ENCODE assay signal across 11 cellular contexts in the genomic region with DNA sequence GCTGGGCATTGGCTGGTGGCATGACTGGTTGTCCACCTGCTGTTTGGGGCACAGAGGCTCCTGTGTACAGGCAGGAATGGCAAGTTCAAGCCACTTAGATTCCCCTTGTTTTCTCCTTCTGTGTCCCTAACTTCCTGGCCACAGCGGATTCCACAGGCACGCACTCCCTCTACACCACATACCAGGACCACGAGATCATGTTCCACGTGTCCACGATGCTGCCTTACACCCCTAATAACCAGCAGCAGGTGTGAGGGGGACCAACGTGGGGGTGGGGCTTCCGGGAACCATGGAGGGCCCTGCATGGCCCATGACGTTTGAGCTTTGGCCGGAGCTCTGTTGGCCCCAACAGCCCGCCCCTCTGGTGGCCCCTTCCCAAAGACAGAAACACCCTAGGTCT. TPM values are rescaled to one million over a fixed set of nuclear protein-coding genes. Genes with fewer than 3 reads are reported as not detected.
DNase-seq lines count a peak whose midpoint lies in the region; ATAC-seq and TF ChIP-seq lines count a peak whose summit lies in the region.
"Had no signal": no experiment of that assay in that cellular context is flagged by ENCODE, and none has a peak within 500 bp of the region (broad histone marks: within the 10 kb centered on the region; RNA-seq: fewer than 3 reads in every experiment).

No MANE protein-coding gene starts in this region.

- no peak overlapping the region for H3K4me3 ChIP-seq in fibroblast of the aortic adventitia (ENCODE audit: low read depth, low read length)
- H3K4me3 ChIP-seq: A549, lower lobe of right lung had no signal

- H3K4me3 Mint-ChIP-seq in activated T-cell treated with anti-CD3 and anti-CD28 coated beads, Interleukin-2, amount 50 U/mL, for 72 hours = no peak overlapping the region
- peak overlapping the region; percentile 28 for H3K4me3 Mint-ChIP-seq in type B pancreatic cell

- H3K4me1 Mint-ChIP-seq in activated T-cell treated with anti-CD3 and anti-CD28 coated beads, Interleukin-2, amount 50 U/mL, for 72 hours (ENCODE audit: low read depth) = peaks cover 29% of the 10 kb centered on the region
- peaks cover 9% of the 10 kb centered on the region for H3K4me1 Mint-ChIP-seq in type B pancreatic cell (ENCODE audit: unreplicated experiment)

- peak overlapping the region; percentile 19 for H3K27ac Mint-ChIP-seq in activated T-cell treated with anti-CD3 and anti-CD28 coated beads, Interleukin-2, amount 50 U/mL, for 72 hours
- H3K27ac Mint-ChIP-seq in type B pancreatic cell = peak overlapping the region; percentile 58

- no peaks in the 10 kb centered on the region for H3K9me3 Mint-ChIP-seq in activated T-cell treated with anti-CD3 and anti-CD28 coated beads, Interleukin-2, amount 50 U/mL, for 72 hours
- H3K9me3 Mint-ChIP-seq in type B pancreatic cell = no peaks in the 10 kb centered on the region

- DNase-seq in activated T-cell treated with anti-CD3 and anti-CD28 coated beads, Interleukin-2, amount 50 U/mL, for 72 hours = no peak
- DNase-seq in activated T-cell treated with anti-CD3 and anti-CD28 coated beads, Interleukin-2, amount 50 U/mL, for 48 hours = no peak
- DNase-seq in fibroblast of the aortic adventitia (ENCODE audit: low read depth) = peak; percentile 33
- DNase-seq in type B pancreatic cell (ENCODE audit: extremely low spot score, unreplicated experiment) = no peak
- no peak for DNase-seq in stimulated activated naive CD8-positive, alpha-beta T cell treated with anti-CD3 and anti-CD28 coated beads, Interleukin-15, Interleukin-2, amounts not matched to agents 100 U/mL and 50 U/mL, for 24 hours
- DNase-seq in UCSD-AML1 (lab: John Stamatoyannopoulos, UW; ENCODE audit: unreplicated experiment) = no peak
- DNase-seq: cortex of kidney, lower lobe of right lung, NCI-H446 treated with DMSO at 0.1 percent for 48 hours had no signal

- ATAC-seq in activated T-cell treated with anti-CD3 and anti-CD28 coated beads, Interleukin-2, amount 50 U/mL, for 72 hours (replicated peaks in 1 of 2) = no peak
- no peak for ATAC-seq in stimulated activated naive CD8-positive, alpha-beta T cell treated with anti-CD3 and anti-CD28 coated beads, Interleukin-15, Interleukin-2, amounts not matched to agents 100 U/mL and 50 U/mL, for 24 hours
- ATAC-seq: A549, lower lobe of right lung, sciatic nerve had no signal

- TF ChIP-seq CTCF in fibroblast of the aortic adventitia (IDR thresholded peaks at IDR 0.05; ENCODE audit: insufficient read depth, low read length) (no peak), type B pancreatic cell (conservative IDR thresholded peaks at IDR 0.05) (no peak)

- H3K36me3 Mint-ChIP-seq in activated T-cell treated with anti-CD3 and anti-CD28 coated beads, Interleukin-2, amount 50 U/mL, for 72 hours (ENCODE audit: insufficient read depth in 2 of 2) = peaks cover 3 to 17% of the 10 kb centered on the region in 2 donors
- no peaks in the 10 kb centered on the region for H3K36me3 Mint-ChIP-seq in type B pancreatic cell

- no peaks in the 10 kb centered on the region for H3K27me3 Mint-ChIP-seq in activated T-cell treated with anti-CD3 and anti-CD28 coated beads, Interleukin-2, amount 50 U/mL, for 72 hours (ENCODE audit: low read depth)
- H3K27me3 Mint-ChIP-seq in type B pancreatic cell = peaks cover 3% of the 10 kb centered on the region

RNA-seq across cellular contexts. Expression of gene SIPA1, which starts 7.8 kb away (rescaled TPM):
- 100 to 1,000 TPM; 132 to 137 TPM for total RNA-seq in activated T-cell treated with anti-CD3 and anti-CD28 coated beads, Interleukin-2, amount 50 U/mL, for 72 hours
- total RNA-seq in fibroblast of the aortic adventitia (ENCODE audit: low replicate concordance) (7.5 and 21.7 TPM in 2 replicates), type B pancreatic cell (ENCODE audit: low replicate concordance) (26.5 and 26.8 TPM in 2 replicates)

RNA-seq across cellular contexts. Expression of gene RELA, which starts 17.0 kb away (rescaled TPM):
- total RNA-seq in activated T-cell treated with anti-CD3 and anti-CD28 coated beads, Interleukin-2, amount 50 U/mL, for 72 hours = 100 to 1,000 TPM; 116 to 121 TPM
- 10.2 and 39.5 TPM in 2 replicates for total RNA-seq in fibroblast of the aortic adventitia (ENCODE audit: low replicate concordance)
- 64.8 and 80.0 TPM in 2 replicates for total RNA-seq in type B pancreatic cell (ENCODE audit: low replicate concordance)

RNA-seq across cellular contexts. Expression of gene PCNX3, which starts 30.1 kb away (rescaled TPM):
- total RNA-seq in activated T-cell treated with anti-CD3 and anti-CD28 coated beads, Interleukin-2, amount 50 U/mL, for 72 hours = 10 to 100 TPM; 45.9 TPM
- total RNA-seq in fibroblast of the aortic adventitia (ENCODE audit: low replicate concordance) (21.8 and 31.5 TPM in 2 replicates), type B pancreatic cell (ENCODE audit: low replicate concordance) (44.9 and 49.2 TPM in 2 replicates)

RNA-seq across cellular contexts. Expression of gene MAP3K11, which starts 31.7 kb away (rescaled TPM):
- 10 to 100 TPM; 57.3 to 70.1 TPM for total RNA-seq in activated T-cell treated with anti-CD3 and anti-CD28 coated beads, Interleukin-2, amount 50 U/mL, for 72 hours
- total RNA-seq in fibroblast of the aortic adventitia (ENCODE audit: low replicate concordance) (22.4 and 30.4 TPM in 2 replicates), type B pancreatic cell (ENCODE audit: low replicate concordance) (56.7 and 61.9 TPM in 2 replicates)

RNA-seq across cellular contexts. Expression of gene KCNK7, which starts 50.1 kb away (rescaled TPM):
- under 1 TPM; 0.34 to 0.39 TPM for total RNA-seq in activated T-cell treated with anti-CD3 and anti-CD28 coated beads, Interleukin-2, amount 50 U/mL, for 72 hours
- total RNA-seq in fibroblast of the aortic adventitia (ENCODE audit: low replicate concordance) (0.09 and 0.65 TPM in 2 replicates), type B pancreatic cell (ENCODE audit: low replicate concordance) (0.36 and 1.1 TPM in 2 replicates)
